In genomic region chr3:64023861-64024223, GRCh38 we compare ENCODE assay signal across 8 cellular contexts. TPM values are rescaled to one million over a fixed set of nuclear protein-coding genes. Genes with fewer than 3 reads are reported as not detected.
DNase-seq lines count a peak whose midpoint lies in the region; ATAC-seq and TF ChIP-seq lines count a peak whose summit lies in the region.

No MANE protein-coding gene starts in this region.

- no peaks in the 10 kb centered on the region for H3K27me3 ChIP-seq in prostate gland (replicated peaks; ENCODE audit: insufficient read depth)

- H3K9me3 Mint-ChIP-seq in dendritic cell treated with granulocyte-macrophage colony-stimulating factor and Interleukin-4, amounts not matched to agents 40 ng/mL and 50 ng/mL, for 4 days, result no peaks in the 10 kb centered on the region

- H3K36me3 Mint-ChIP-seq in dendritic cell treated with granulocyte-macrophage colony-stimulating factor and Interleukin-4, amounts not matched to agents 40 ng/mL and 50 ng/mL, for 4 days (ENCODE audit: low read depth), result peaks cover 40% of the 10 kb centered on the region

- H3K4me3 Mint-ChIP-seq in dendritic cell treated with granulocyte-macrophage colony-stimulating factor and Interleukin-4, amounts not matched to agents 40 ng/mL and 50 ng/mL, for 4 days, result peak overlapping the region; percentile 89

- H3K27me3 Mint-ChIP-seq in dendritic cell treated with granulocyte-macrophage colony-stimulating factor and Interleukin-4, amounts not matched to agents 40 ng/mL and 50 ng/mL, for 4 days, result peaks cover 20% of the 10 kb centered on the region

- H3K27ac ChIP-seq in prostate gland, result peak overlapping the region; percentile 69 to 75

- no peaks in the 10 kb centered on the region for H3K4me1 ChIP-seq in prostate gland (replicated peaks)

- H3K27ac Mint-ChIP-seq in dendritic cell treated with granulocyte-macrophage colony-stimulating factor and Interleukin-4, amounts not matched to agents 40 ng/mL and 50 ng/mL, for 4 days, result peak overlapping the region; percentile 92

- intact Hi-C loops in dendritic cell treated with granulocyte-macrophage colony-stimulating factor and Interleukin-4, amounts not matched to agents 40 ng/mL and 50 ng/mL, for 4 days (cut with micrococcal nuclease), result loop anchor here (1.0 to 5.0 kb wide), 3 partner anchors 31 to 161 kb away; partner anchors contain the start of genes ATXN7 and THOC7
- intact Hi-C loops in prostate gland (cut with DNase I), result no loop called here

- ATAC-seq in GM19452 (IDR thresholded peaks at IDR 0.05; ENCODE audit: unreplicated experiment) (peak; percentile 1), HG02763 (IDR thresholded peaks at IDR 0.05; ENCODE audit: unreplicated experiment) (no peak)

- no peaks in the 10 kb centered on the region for H3K36me3 ChIP-seq in prostate gland

- DNase-seq in NB4 (ENCODE audit: low read depth), result no peak
- DNase-seq in prostate gland (ENCODE audit: low spot score), result no peak
- DNase-seq in mucosa of gallbladder (ENCODE audit: low spot score), result no peak
- DNase-seq in Ammon's horn (ENCODE audit: low spot score), result no peak
- no peak for DNase-seq in NCI-H2171 (lab: John Stamatoyannopoulos, UW)

- H3K4me3 ChIP-seq in NB4 (ENCODE audit: low read depth, low read length) (peak overlapping the region; percentile 93), prostate gland (no peak overlapping the region)

- no peak for TF ChIP-seq CTCF in NB4 (IDR thresholded peaks at IDR 0.05; ENCODE audit: low read depth, low read length)
- no peak for TF ChIP-seq CTCF in prostate gland (IDR thresholded peaks at IDR 0.05)

- no peak for TF ChIP-seq POLR2A in NB4 (IDR thresholded peaks at IDR 0.05; ENCODE audit: extremely low read depth, insufficient read length)
- no peak for TF ChIP-seq POLR2A in prostate gland (IDR thresholded peaks at IDR 0.05)

- WGBS in prostate gland, result 69% methylated on average over 5 of the region's 5 CpGs

- H3K9me3 ChIP-seq in prostate gland, result no peaks in the 10 kb centered on the region

- H3K4me1 Mint-ChIP-seq in dendritic cell treated with granulocyte-macrophage colony-stimulating factor and Interleukin-4, amounts not matched to agents 40 ng/mL and 50 ng/mL, for 4 days (ENCODE audit: low read depth), result peaks cover 14% of the 10 kb centered on the region

RNA-seq across cellular contexts. Expression of gene PSMD6, which starts 0.5 kb away (rescaled TPM):
- total RNA-seq in prostate gland (10 to 100 TPM; 56.4 to 67.9 TPM), mucosa of gallbladder (53.5 TPM)
